Comparison of ENCODE assay signal across 8 cellular contexts in genomic region chr22:27990879-27991278, GRCh38.
DNase-seq lines count a peak whose midpoint lies in the region; ATAC-seq, FAIRE-seq and TF ChIP-seq lines count a peak whose summit lies in the region.

No MANE protein-coding gene starts in this region.

- H3K79me1 ChIP-seq in H1 (ENCODE audit: low read depth, low read length), result no peaks in the 10 kb centered on the region

- POLR2A ChIA-PET in H1 (lab: Charles Lee; ENCODE audit: partially characterized antibody), result interaction anchor here (1.5 kb wide), 1 partner anchor 10 kb away, joined by 4 read pairs; no protein-coding TSS in a partner anchor

- H3K4me3 ChIP-seq in DOHH2 (ENCODE audit: low read length) (no peak overlapping the region), H1 (ENCODE audit: extremely low read depth in 1 of 4, insufficient read depth in 2 of 4, low read depth in 3 of 4, low read length in 4 of 4) (no peak overlapping the region), mucosa of descending colon (no peak overlapping the region)

- no peak overlapping the region for H4K91ac ChIP-seq in H1 (replicated peaks; ENCODE audit: insufficient read length, low read length)

- H2BK20ac ChIP-seq in H1 (ENCODE audit: low read length), result no peak overlapping the region

- H3K9ac ChIP-seq in H1 (replicated peaks in 1 of 4; ENCODE audit: extremely low read depth in 1 of 4, low read depth in 3 of 4, low read length in 3 of 4), result no peak overlapping the region

- no peak overlapping the region for H3K23ac ChIP-seq in H1 (ENCODE audit: insufficient read length)

- no peaks in the 10 kb centered on the region for H3K27me3 ChIP-seq in DOHH2 (ENCODE audit: control insufficient read depth, low read length)
- peaks cover 0 to 2% (median 0%) of the 10 kb centered on the region in 4 experiments; a peak in 2 of 7 replicates for H3K27me3 ChIP-seq in H1 (replicated peaks in 1 of 4; ENCODE audit: control insufficient read depth in 3 of 4, extremely low read depth in 1 of 4, insufficient read depth in 3 of 4, low read length in 3 of 4)

- H3K4me2 ChIP-seq in DOHH2 (ENCODE audit: low read length) (no peak overlapping the region), H1 (ENCODE audit: insufficient read depth in 1 of 2, low read depth in 2 of 2, low read length in 2 of 2) (no peak overlapping the region; a peak in 1 of 4 replicates)

- H3K23me2 ChIP-seq in H1 (ENCODE audit: low read depth, low read length), result no peaks in the 10 kb centered on the region; the same call in 1 of the 2 replicates

- TF ChIP-seq POLR2A in H1 (IDR thresholded peaks at IDR 0.05; ENCODE audit: control extremely low read depth in 1 of 2, low read depth in 2 of 2, low read length in 2 of 2), result no peak

- TF ChIP-seq RAD21 in H1 (IDR thresholded peaks at IDR 0.05 in 1 of 2, conservative IDR thresholded peaks at IDR 0.05 in 1 of 2; ENCODE audit: low read depth in 2 of 2, low read length in 2 of 2), result peak; percentile 59 to 68

- intact Hi-C loops in mucosa of descending colon (cut with DNase I, micrococcal nuclease), result no loop called here

- no peak overlapping the region for H2AK5ac ChIP-seq in H1 (ENCODE audit: low read depth, low read length)

- no peak overlapping the region for H2BK120ac ChIP-seq in H1 (replicated peaks; ENCODE audit: low read depth, low read length)

- H3K4ac ChIP-seq in H1 (replicated peaks; ENCODE audit: insufficient read length, low read depth, low read length), result no peak overlapping the region

- H3K79me2 ChIP-seq in DOHH2 (ENCODE audit: control insufficient read depth, low read length), result no peaks in the 10 kb centered on the region
- H3K79me2 ChIP-seq in H1 (ENCODE audit: control insufficient read depth in 1 of 2, insufficient read depth in 2 of 2, low read length in 2 of 2), result no peaks in the 10 kb centered on the region

- H3K9me3 ChIP-seq in DOHH2 (ENCODE audit: control insufficient read depth, insufficient read depth, low read length) (no peaks in the 10 kb centered on the region), H1 (ENCODE audit: insufficient read depth in 2 of 2, low read depth in 1 of 2, low read length in 1 of 2) (no peaks in the 10 kb centered on the region), mucosa of descending colon (no peaks in the 10 kb centered on the region)

- TF ChIP-seq EP300 in H1 (IDR thresholded peaks at IDR 0.05; ENCODE audit: borderline replicate concordance in 1 of 2, low read depth in 2 of 2, low read length in 2 of 2), result 0 out of 3 replicates have a peak, but pooled peaks of 1 of the 2 experiments have one; percentile 51

- peak overlapping the region; percentile 46; the same call in 1 of the 2 replicates for H2BK15ac ChIP-seq in H1 (ENCODE audit: low read length)

- DNase-seq in H1 (ENCODE audit: low read depth in 1 of 2, low spot score in 2 of 2) (peak; percentile 61 to 83), mucosa of descending colon (peak in 1 of 3 donors; percentile 28)

- WGBS in H1 (ENCODE audit: extremely low coverage in 1 of 2, insufficient coverage in 1 of 2, insufficient read length in 1 of 2, insufficient replicate concordance in 2 of 2, low coverage in 1 of 2, low lambda C conversion rate in 2 of 2, missing lambda C conversion rate in 1 of 2), 2 experiments, result 24% methylated on average over 12 of the region's 12 CpGs; no CpG with 5 or more reads in 1 of the 2 experiments

- H3K4me1 ChIP-seq in DOHH2 (ENCODE audit: control insufficient read depth, low read length) (peaks cover 10% of the 10 kb centered on the region; the same call in 1 of the 2 replicates), H1 (replicated peaks in 1 of 4; ENCODE audit: control insufficient read depth in 3 of 4, insufficient read depth in 4 of 4, low read length in 3 of 4) (peaks cover 0 to 22% (median 18%) of the 10 kb centered on the region in 4 experiments; a peak in 6 of 7 replicates), mucosa of descending colon (ENCODE audit: low read depth) (no peaks in the 10 kb centered on the region)

- H4K20me1 ChIP-seq in DOHH2 (ENCODE audit: control insufficient read depth, insufficient read depth, low read depth, low read length) (no peaks in the 10 kb centered on the region), H1 (replicated peaks in 1 of 2; ENCODE audit: control insufficient read depth in 1 of 2, insufficient read depth in 2 of 2, low read length in 2 of 2) (peaks cover 1 to 2% of the 10 kb centered on the region in 2 experiments)

- H3K56ac ChIP-seq in H1 (replicated peaks; ENCODE audit: insufficient read length, low read depth, low read length), result no peak overlapping the region

- H4K5ac ChIP-seq in H1 (ENCODE audit: insufficient read length, low read depth, low read length), result no peak overlapping the region

- H3K27ac ChIP-seq in DOHH2 (ENCODE audit: low read depth, low read length) (no peak overlapping the region), H1 (ENCODE audit: low read depth, low read length) (no peak overlapping the region)

- CTCF ChIA-PET in H1 (lab: Charles Lee; ENCODE audit: partially characterized antibody), result interaction anchor here (0.5 to 4.2 kb wide), 28 partner anchors 8 to 818 kb away, joined by 3 to 38 read pairs (median 5); partner anchors contain the start of gene PITPNB

- FAIRE-seq in H1 (lab: Jason Lieb, UNC), result peak; percentile 87

- TF ChIP-seq CTCF in DOHH2 (IDR thresholded peaks at IDR 0.05; ENCODE audit: low read depth, low read length, poor library complexity, severe bottlenecking) (peak; percentile 49), LNCAP (IDR thresholded peaks at IDR 0.05) (peak; percentile 40), H1 (IDR thresholded peaks at IDR 0.05; ENCODE audit: control extremely low read depth in 1 of 3, insufficient read depth in 1 of 3, low read depth in 1 of 3, low read length in 3 of 3) (peak; percentile 77 to 88 (median 87)), mucosa of descending colon (IDR thresholded peaks at IDR 0.05) (no peak)

- no peak overlapping the region for H2AFZ ChIP-seq in H1 (ENCODE audit: low read length)

- no peaks in the 10 kb centered on the region for H3F3A ChIP-seq in DOHH2 (ENCODE audit: control insufficient read depth, insufficient read depth)

- no peak overlapping the region for H2BK5ac ChIP-seq in H1 (ENCODE audit: low read depth, low read length)

- ATAC-seq in mucosa of descending colon (peak; percentile 55), GM19395 (IDR thresholded peaks at IDR 0.05; ENCODE audit: unreplicated experiment) (no peak), HG03108 (IDR thresholded peaks at IDR 0.05; ENCODE audit: unreplicated experiment) (no peak), GM19452 (IDR thresholded peaks at IDR 0.05; ENCODE audit: unreplicated experiment) (no peak), HG03175 (IDR thresholded peaks at IDR 0.05; ENCODE audit: unreplicated experiment) (no peak)

- H3K36me3 ChIP-seq in DOHH2 (ENCODE audit: control insufficient read depth, low read length) (no peaks in the 10 kb centered on the region), H1 (ENCODE audit: control insufficient read depth in 2 of 4, insufficient read depth in 4 of 4, low read length in 3 of 4) (peaks cover 0 to 3% (median 0%) of the 10 kb centered on the region in 4 experiments; a peak in 1 of 8 replicates), mucosa of descending colon (ENCODE audit: low read depth) (no peaks in the 10 kb centered on the region)

- no peaks in the 10 kb centered on the region for H3K9me2 ChIP-seq in DOHH2 (replicated peaks; ENCODE audit: control insufficient read depth, low read length)

- H2BK12ac ChIP-seq in H1 (ENCODE audit: low read depth, low read length), result no peak overlapping the region

- no peak overlapping the region for H4K8ac ChIP-seq in H1 (ENCODE audit: extremely low read depth, insufficient read depth, low read length)

- H3K18ac ChIP-seq in H1 (ENCODE audit: extremely low read depth, low read length), result no peak overlapping the region; the same call in 1 of the 2 replicates

- H3K14ac ChIP-seq in H1 (ENCODE audit: insufficient read length), result no peak overlapping the region

TF ChIP-seq in H1, 55 proteins besides CTCF, POLR2A, EP300 and RAD21:
- no peak for TF ChIP-seq RNF2 (IDR thresholded peaks at IDR 0.05; ENCODE audit: borderline replicate concordance, low read depth, low read length, missing control alignments, poor library complexity, severe bottlenecking)
- 0 out of 4 replicates have a peak, but pooled peaks of 1 of the 2 experiments have one; percentile 60 for TF ChIP-seq SIN3A (conservative IDR thresholded peaks at IDR 0.05 in 1 of 2, IDR thresholded peaks at IDR 0.05 in 1 of 2; ENCODE audit: low read depth in 1 of 2, low read length in 2 of 2)
- TF ChIP-seq, protein P1, sequence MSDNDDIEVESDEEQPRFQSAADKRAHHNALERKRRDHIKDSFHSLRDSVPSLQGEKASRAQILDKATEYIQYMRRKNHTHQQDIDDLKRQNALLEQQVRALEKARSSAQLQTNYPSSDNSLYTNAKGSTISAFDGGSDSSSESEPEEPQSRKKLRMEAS (IDR thresholded peaks at IDR 0.05), result peak; percentile 78
- TF ChIP-seq TBP (IDR thresholded peaks at IDR 0.05; ENCODE audit: low read depth, low read length), result peak; percentile 63; the same call in 1 of the 2 replicates
- TF ChIP-seq CREB1 (IDR thresholded peaks at IDR 0.05), result peak; percentile 35; the same call in 1 of the 2 replicates
- TF ChIP-seq YY1 (IDR thresholded peaks at IDR 0.05; ENCODE audit: low read depth, low read length), result peak; percentile 35; the same call in 1 of the 2 replicates
- TF ChIP-seq SP1 (IDR thresholded peaks at IDR 0.05; ENCODE audit: low read depth, low read length), result no peak
- TF ChIP-seq E2F6 (IDR thresholded peaks at IDR 0.05), result peak; percentile 46
- TF ChIP-seq GABPA (IDR thresholded peaks at IDR 0.05; ENCODE audit: borderline replicate concordance, insufficient read depth, low read length), result peak; percentile 69; the same call in 1 of the 2 replicates
- TF ChIP-seq RFX5 (IDR thresholded peaks at IDR 0.05; ENCODE audit: borderline replicate concordance, low read depth, low read length), result no peak
- no peak for TF ChIP-seq ZNF274 (IDR thresholded peaks at IDR 0.05; ENCODE audit: borderline replicate concordance, extremely low read depth, low read length)
- TF ChIP-seq SP2 (IDR thresholded peaks at IDR 0.05; ENCODE audit: low read length), result no peak
- TF ChIP-seq TEAD4 (IDR thresholded peaks at IDR 0.05; ENCODE audit: low read depth, low read length), result no peak
